Comparison of ENCODE assay signal across 18 cellular contexts in genomic region chr13:99816321-99816720, GRCh38.
A peak's percentile ranks its signal among the peaks of the same experiment; 100 is the strongest.
DNase-seq lines count a peak whose midpoint lies in the region; ATAC-seq and TF ChIP-seq lines count a peak whose summit lies in the region.
"Had no signal": no experiment of that assay in that cellular context is flagged by ENCODE, and none has a peak within 500 bp of the region (broad histone marks: within the 10 kb centered on the region; RNA-seq: fewer than 3 reads in every experiment).

No MANE protein-coding gene starts in this region.

- no peak overlapping the region for H3K4me3 ChIP-seq in CD4-positive, alpha-beta memory T cell (ENCODE audit: low read length in 2 of 2)
- H3K4me3 ChIP-seq in A673 (ENCODE audit: low read depth, low read length, poor library complexity, severe bottlenecking) = no peak overlapping the region
- H3K4me3 ChIP-seq: HAP-1 had no signal

- CTCF ChIA-PET in CD4-positive, alpha-beta memory T cell (lab: Charles Lee; ENCODE audit: partially characterized antibody) = interaction anchor here (1.2 to 3.9 kb wide), 2 partner anchors 85 to 159 kb away, joined by 3 to 33 read pairs; no protein-coding TSS in a partner anchor
- CTCF ChIA-PET in activated CD4-positive, alpha-beta memory T cell treated with anti-CD3 and anti-CD28 coated beads, Interleukin-2, amount 10 ng/mL, durations not matched to agents 7 days and 5 days (lab: Charles Lee) = no interaction called here
- CTCF ChIA-PET in A673 (lab: Charles Lee) = no interaction called here

- intact Hi-C loops in CD4-positive, alpha-beta memory T cell (cut with micrococcal nuclease) = loop anchor here (5.0 kb wide), 1 partner anchor 86 kb away; no protein-coding TSS in a partner anchor
- intact Hi-C loops in A673 (cut with micrococcal nuclease; ENCODE audit: unreplicated experiment) = no loop called here

- no peaks in the 10 kb centered on the region for H3K27me3 ChIP-seq in CD4-positive, alpha-beta memory T cell (ENCODE audit: insufficient read depth, low read length)
- H3K27me3 ChIP-seq in A673 (replicated peaks; ENCODE audit: insufficient read depth, low read depth, low read length, poor library complexity) = no peaks in the 10 kb centered on the region
- H3K27me3 ChIP-seq: BE2C had no signal

- H3K27me3 Mint-ChIP-seq in CD4-positive, alpha-beta memory T cell = no peaks in the 10 kb centered on the region
- no peaks in the 10 kb centered on the region for H3K27me3 Mint-ChIP-seq in T-helper 17 cell
- H3K27me3 Mint-ChIP-seq in naive thymus-derived CD8-positive, alpha-beta T cell = no peaks in the 10 kb centered on the region
- H3K27me3 Mint-ChIP-seq in activated CD4-positive, alpha-beta memory T cell treated with anti-CD3 and anti-CD28 coated beads, Interleukin-2, amount 10 ng/mL, durations not matched to agents 7 days and 5 days = no peaks in the 10 kb centered on the region
- H3K27me3 Mint-ChIP-seq: IgD-negative memory B cell had no signal

- H3K4me1 ChIP-seq in CD4-positive, alpha-beta memory T cell (ENCODE audit: insufficient read depth, low read length) = peaks cover 17% of the 10 kb centered on the region
- peaks cover 11% of the 10 kb centered on the region for H3K4me1 ChIP-seq in A673 (ENCODE audit: insufficient read depth, low read length, poor library complexity, severe bottlenecking)
- H3K4me1 ChIP-seq: BE2C, Caco-2 had no signal

- H3K36me3 Mint-ChIP-seq in CD4-positive, alpha-beta memory T cell = peaks cover 0 to 3% of the 10 kb centered on the region in 2 donors
- no peaks in the 10 kb centered on the region for H3K36me3 Mint-ChIP-seq in T-helper 17 cell (ENCODE audit: low read depth)
- peaks cover 0 to under 1% (median 0%) of the 10 kb centered on the region in 3 donors for H3K36me3 Mint-ChIP-seq in naive thymus-derived CD8-positive, alpha-beta T cell
- H3K36me3 Mint-ChIP-seq in activated CD4-positive, alpha-beta memory T cell treated with anti-CD3 and anti-CD28 coated beads, Interleukin-2, amount 10 ng/mL, durations not matched to agents 7 days and 5 days (ENCODE audit: low read depth) = no peaks in the 10 kb centered on the region

- H3K4me1 Mint-ChIP-seq in CD4-positive, alpha-beta memory T cell = peaks cover 16 to 36% (median 23%) of the 10 kb centered on the region in 4 donors
- H3K4me1 Mint-ChIP-seq in T-helper 17 cell = peaks cover 22% of the 10 kb centered on the region
- peaks cover 13 to 23% (median 21%) of the 10 kb centered on the region in 4 donors for H3K4me1 Mint-ChIP-seq in naive thymus-derived CD8-positive, alpha-beta T cell
- H3K4me1 Mint-ChIP-seq in activated CD4-positive, alpha-beta memory T cell treated with anti-CD3 and anti-CD28 coated beads, Interleukin-2, amount 10 ng/mL, durations not matched to agents 7 days and 5 days = peaks cover 16% of the 10 kb centered on the region

- BruUV-seq in A673 (replicated peaks; lab: Mats Ljungman, UMichigan) = no TSS peak

- no peaks in the 10 kb centered on the region for H3K9me3 ChIP-seq in CD4-positive, alpha-beta memory T cell (ENCODE audit: control insufficient read depth in 1 of 2, low read length in 2 of 2)
- H3K9me3 ChIP-seq in T-helper 17 cell (ENCODE audit: control insufficient read depth, low read length, poor library complexity, severe bottlenecking) = no peaks in the 10 kb centered on the region
- H3K9me3 ChIP-seq in A673 (ENCODE audit: low read depth, low read length, poor library complexity, severe bottlenecking) = no peaks in the 10 kb centered on the region
- H3K9me3 ChIP-seq: BE2C, Caco-2, HAP-1 had no signal

- H3K4me3 Mint-ChIP-seq in CD4-positive, alpha-beta memory T cell = peak overlapping the region in 1 of 8 donors; percentile 33
- peak overlapping the region; percentile 7 for H3K4me3 Mint-ChIP-seq in T-helper 17 cell
- H3K4me3 Mint-ChIP-seq in naive thymus-derived CD8-positive, alpha-beta T cell = no peak overlapping the region
- no peak overlapping the region for H3K4me3 Mint-ChIP-seq in activated CD4-positive, alpha-beta memory T cell treated with anti-CD3 and anti-CD28 coated beads, Interleukin-2, amount 10 ng/mL, durations not matched to agents 7 days and 5 days
- H3K4me3 Mint-ChIP-seq: IgD-negative memory B cell had no signal

- POLR2A ChIA-PET in CD4-positive, alpha-beta memory T cell (lab: Charles Lee; ENCODE audit: partially characterized antibody) = no interaction called here
- POLR2A ChIA-PET in naive thymus-derived CD8-positive, alpha-beta T cell (lab: Charles Lee) = no interaction called here
- POLR2A ChIA-PET in activated CD4-positive, alpha-beta memory T cell treated with anti-CD3 and anti-CD28 coated beads, Interleukin-2, amount 10 ng/mL, durations not matched to agents 7 days and 5 days (lab: Charles Lee) = no interaction called here
- POLR2A ChIA-PET in A673 (lab: Charles Lee; ENCODE audit: low non-redundant PET) = no interaction called here

- TF ChIP-seq CTCF in A673 (conservative IDR thresholded peaks at IDR 0.05; ENCODE audit: low read depth, low read length) = no peak

- no peak for DNase-seq in CD4-positive, alpha-beta memory T cell
- peak; percentile 17 for DNase-seq in ELR (ENCODE audit: low read depth)
- DNase-seq in T-helper 17 cell = no peak
- no peak for DNase-seq in naive thymus-derived CD8-positive, alpha-beta T cell
- no peak for DNase-seq in activated CD4-positive, alpha-beta memory T cell treated with anti-CD3 and anti-CD28 coated beads, Interleukin-2, amount 10 ng/mL, durations not matched to agents 7 days and 5 days
- DNase-seq in NCI-H128 (lab: John Stamatoyannopoulos, UW; ENCODE audit: unreplicated experiment) = no peak
- DNase-seq in NCI-H2196 treated with DMSO at 0.1 percent for 48 hours (lab: John Stamatoyannopoulos, UW; ENCODE audit: unreplicated experiment) = no peak
- DNase-seq in A673 (ENCODE audit: low spot score) = no peak
- DNase-seq: ACHN, BE2C, C1 segment of cervical spinal cord, Caco-2, DMS79 treated with DMSO at 0.1 percent for 48 hours, Karpas-422, KBM-7 had no signal

- no peak for ATAC-seq in T-helper 17 cell
- no peak for ATAC-seq in naive thymus-derived CD8-positive, alpha-beta T cell
- ATAC-seq: HepG2 had no signal

- no peak overlapping the region for H3K27ac ChIP-seq in CD4-positive, alpha-beta memory T cell (ENCODE audit: low read depth, low read length)
- no peak overlapping the region for H3K27ac ChIP-seq in A673 (ENCODE audit: low read depth, low read length, poor library complexity, severe bottlenecking)

- H3K36me3 ChIP-seq in CD4-positive, alpha-beta memory T cell (ENCODE audit: insufficient read depth, low read length) = no peaks in the 10 kb centered on the region
- no peaks in the 10 kb centered on the region for H3K36me3 ChIP-seq in A673 (ENCODE audit: insufficient read depth, low read length, poor library complexity, severe bottlenecking)
- H3K36me3 ChIP-seq: BE2C, HAP-1 had no signal

- no peaks in the 10 kb centered on the region for H3K9me3 Mint-ChIP-seq in CD4-positive, alpha-beta memory T cell
- peaks cover 0 to 3% (median 0%) of the 10 kb centered on the region in 9 donors for H3K9me3 Mint-ChIP-seq in naive thymus-derived CD8-positive, alpha-beta T cell
- no peaks in the 10 kb centered on the region for H3K9me3 Mint-ChIP-seq in activated CD4-positive, alpha-beta memory T cell treated with anti-CD3 and anti-CD28 coated beads, Interleukin-2, amount 10 ng/mL, durations not matched to agents 7 days and 5 days

- peak overlapping the region in 4 of 7 donors; percentile 34 to 83 (median 80) for H3K27ac Mint-ChIP-seq in CD4-positive, alpha-beta memory T cell
- peak overlapping the region; percentile 86 for H3K27ac Mint-ChIP-seq in T-helper 17 cell
- H3K27ac Mint-ChIP-seq in naive thymus-derived CD8-positive, alpha-beta T cell = peak overlapping the region in 6 of 10 donors; percentile 12 to 87 (median 53)
- H3K27ac Mint-ChIP-seq in activated CD4-positive, alpha-beta memory T cell treated with anti-CD3 and anti-CD28 coated beads, Interleukin-2, amount 10 ng/mL, durations not matched to agents 7 days and 5 days = no peak overlapping the region
- H3K27ac Mint-ChIP-seq: IgD-negative memory B cell had no signal
